In the genomic region with DNA sequence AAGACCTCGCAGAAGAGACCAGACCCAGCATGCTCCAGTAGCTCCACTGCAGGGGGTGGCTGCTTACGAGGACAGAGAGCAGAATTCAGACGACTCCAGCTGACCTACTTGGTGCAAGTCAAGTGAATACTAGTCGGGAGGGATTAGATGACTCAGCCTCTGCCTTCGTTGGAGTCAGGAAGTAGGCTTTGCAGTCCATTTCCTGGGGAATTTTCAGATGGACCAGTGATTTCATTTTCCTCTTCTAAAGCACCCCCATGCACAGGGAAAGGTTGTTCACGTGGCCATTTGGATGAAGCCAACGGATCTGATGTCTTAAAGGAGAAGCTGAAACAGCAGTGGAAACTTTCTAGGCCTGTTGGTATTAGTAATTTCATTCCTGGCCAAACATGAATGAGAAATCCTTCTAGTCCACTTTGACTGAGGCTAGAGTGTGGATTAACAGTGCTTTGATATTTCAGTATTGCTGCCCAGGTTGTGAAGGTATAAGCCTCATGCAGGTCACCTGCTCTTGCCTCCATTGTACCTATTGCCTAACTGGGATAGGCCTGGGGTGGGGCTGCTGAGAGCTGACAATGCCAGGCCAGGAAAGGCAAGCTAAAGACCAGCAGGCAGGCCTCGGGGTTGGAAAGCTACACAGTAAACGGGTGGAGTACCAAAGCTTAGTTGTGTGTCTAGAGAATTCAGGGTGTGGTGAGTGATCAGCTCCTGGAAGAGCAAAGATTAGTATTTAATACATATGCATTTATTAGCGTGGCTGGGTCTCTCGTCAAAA, we compare ENCODE assay signal across 8 cellular contexts.
DNase-seq lines count a peak whose midpoint lies in the region; ATAC-seq and TF ChIP-seq lines count a peak whose summit lies in the region.

No MANE protein-coding gene starts in this region.

- H3K9me3 ChIP-seq in MM.1S (replicated peaks; ENCODE audit: insufficient read depth, low read length) = no peaks in the 10 kb centered on the region

- H3K9me2 ChIP-seq in MM.1S (replicated peaks; ENCODE audit: insufficient read depth, low read length) = no peaks in the 10 kb centered on the region

- peak overlapping the region; percentile 93 for H3K27ac ChIP-seq in ACC112 (ENCODE audit: low read depth, low read length)
- peak overlapping the region; percentile 16 for H3K27ac ChIP-seq in layer of hippocampus (ENCODE audit: low read depth, low read length)
- H3K27ac ChIP-seq in MM.1S (ENCODE audit: low read length) = no peak overlapping the region

- no peak overlapping the region for H3K4me2 ChIP-seq in MM.1S (ENCODE audit: low read depth, low read length)

- peak overlapping the region; percentile 21; the same call in 1 of the 2 replicates for H3K4me3 ChIP-seq in ACC112 (ENCODE audit: low read depth, low read length)
- no peak overlapping the region for H3K4me3 ChIP-seq in MM.1S (ENCODE audit: low read length)

- H3F3A ChIP-seq in MM.1S (ENCODE audit: insufficient read depth, low read length) = no peaks in the 10 kb centered on the region

- peak; percentile 87 for DNase-seq in HS-27A (ENCODE audit: low read depth)
- peak; percentile 85 for DNase-seq in astrocyte of the hippocampus (ENCODE audit: low read depth, low spot score)
- DNase-seq in NCI-H2107 treated with DMSO at 0.1 percent for 48 hours (lab: John Stamatoyannopoulos, UW; ENCODE audit: unreplicated experiment) = no peak
- no peak for DNase-seq in GDM1 (lab: John Stamatoyannopoulos, UW)
- no peak for DNase-seq in MM.1S

- TF ChIP-seq CTCF in MM.1S (IDR thresholded peaks at IDR 0.05; ENCODE audit: low read length) = no peak

- H3K79me2 ChIP-seq in ACC112 (ENCODE audit: control insufficient read depth, insufficient read depth, low read length, unreplicated experiment) (no peaks in the 10 kb centered on the region), MM.1S (ENCODE audit: low read length) (no peaks in the 10 kb centered on the region)

- no peaks in the 10 kb centered on the region for H4K20me1 ChIP-seq in MM.1S (ENCODE audit: insufficient read depth, low read length)

- H3K4me1 ChIP-seq in ACC112 (ENCODE audit: control insufficient read depth, insufficient read depth, low read length, unreplicated experiment) (peaks cover 42% of the 10 kb centered on the region), MM.1S (ENCODE audit: low read length) (peaks cover 14% of the 10 kb centered on the region)

- H3K27me3 ChIP-seq in ACC112 (ENCODE audit: insufficient read depth, low read length) (no peaks in the 10 kb centered on the region), layer of hippocampus (ENCODE audit: control insufficient read depth, insufficient read depth, low read length) (no peaks in the 10 kb centered on the region), MM.1S (replicated peaks; ENCODE audit: insufficient read depth, low read length) (no peaks in the 10 kb centered on the region)

- no peaks in the 10 kb centered on the region for H3K36me3 ChIP-seq in ACC112 (ENCODE audit: insufficient read depth, low read length)
- H3K36me3 ChIP-seq in MM.1S (replicated peaks; ENCODE audit: insufficient read depth, low read length) = no peaks in the 10 kb centered on the region

- H3K9ac ChIP-seq in MM.1S (ENCODE audit: low read length) = no peak overlapping the region

- no peak overlapping the region for H2AFZ ChIP-seq in ACC112 (ENCODE audit: low read length, unreplicated experiment)
- no peak overlapping the region for H2AFZ ChIP-seq in MM.1S (ENCODE audit: low read length)

- ATAC-seq in HG03175 (IDR thresholded peaks at IDR 0.05; ENCODE audit: unreplicated experiment) = no peak

Comparison
In these comparisons a context has a peak if more than half of its experiments do, and no peak if none do; other contexts are left out.
1. DNase-seq: peak in HS-27A (single experiment) and astrocyte of the hippocampus (single experiment); none in NCI-H2107 treated with DMSO at 0.1 percent for 48 hours (single experiment), GDM1 (single experiment) and MM.1S (single experiment).